Comparison of ENCODE assay signal across 8 cellular contexts in the genomic region with DNA sequence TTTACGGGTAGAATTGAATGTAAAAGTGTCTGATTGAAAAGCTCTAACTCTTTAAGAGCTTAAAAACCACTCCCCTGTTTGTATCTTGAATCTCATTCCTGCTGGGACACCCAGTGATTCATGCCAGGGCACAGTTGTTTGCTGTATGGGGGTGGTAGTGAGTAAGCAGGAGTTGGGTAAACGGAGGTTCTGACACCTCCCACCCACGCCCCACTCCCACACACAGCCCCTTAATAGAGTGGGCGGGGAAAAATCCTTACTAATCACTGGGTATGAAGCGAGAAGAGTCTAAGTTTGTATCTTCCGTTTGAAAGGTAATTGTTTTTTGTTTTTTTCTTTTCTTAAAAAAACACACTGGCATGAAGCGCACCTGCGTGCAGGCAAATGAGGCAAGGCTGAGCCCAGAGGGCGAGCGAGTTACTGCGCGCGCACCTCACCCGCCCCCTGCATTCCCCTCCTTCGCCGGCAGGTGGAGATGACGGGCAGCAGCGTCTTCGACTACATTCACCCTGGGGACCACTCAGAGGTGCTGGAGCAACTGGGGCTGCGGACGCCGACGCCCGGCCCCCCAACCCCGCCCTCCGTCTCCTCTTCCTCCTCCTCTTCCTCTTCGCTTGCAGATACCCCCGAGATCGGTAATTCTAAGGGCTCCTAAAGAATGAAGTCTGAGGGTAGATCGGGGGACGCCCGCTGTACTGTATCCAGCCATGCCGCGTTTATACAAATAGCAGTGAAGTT. TPM values are rescaled to one million over a fixed set of nuclear protein-coding genes. Genes with fewer than 3 reads are reported as not detected.
DNase-seq lines count a peak whose midpoint lies in the region; TF ChIP-seq lines count a peak whose summit lies in the region.

No MANE protein-coding gene starts in this region.

- no peaks in the 10 kb centered on the region for H3K79me2 ChIP-seq in osteoblast (ENCODE audit: insufficient read depth, low read length)

- H3K4me1 ChIP-seq in HAP-1 (peaks cover 18% of the 10 kb centered on the region), osteoblast (ENCODE audit: insufficient read depth, low read length) (peaks cover 8% of the 10 kb centered on the region), testis (peaks cover 12% of the 10 kb centered on the region)

- DNase-seq in ELR (ENCODE audit: low read depth) = peak; percentile 82
- peak; percentile 86 to 95 for DNase-seq in HAP-1 (ENCODE audit: low spot score in 2 of 2)
- DNase-seq in NAMALWA (ENCODE audit: low spot score) = peak; percentile 95
- peak; percentile 77 for DNase-seq in SK-N-DZ (ENCODE audit: low spot score)
- DNase-seq in activated naive CD4-positive, alpha-beta T cell treated with anti-CD3 and anti-CD28 coated beads, Interleukin-2, amount 50 U/mL, for 16 hours = peak; percentile 92
- peak; percentile 93 for DNase-seq in glomerular visceral epithelial cell (ENCODE audit: extremely low spot score)
- DNase-seq in osteoblast (ENCODE audit: insufficient read length, low spot score, missing footprints) = peak; percentile 99
- DNase-seq in testis = peak; percentile 91

- H3K27ac ChIP-seq in osteoblast (ENCODE audit: low read depth, low read length) = peak overlapping the region; percentile 63
- peak overlapping the region in 1 of 2 donors; percentile 30 for H3K27ac ChIP-seq in testis

- peak overlapping the region; percentile 90 for H3K4me2 ChIP-seq in osteoblast (ENCODE audit: insufficient read depth, low read length)

- WGBS in testis, 2 donors = 1% methylated on average over 34 of the region's 34 CpGs

- H3K36me3 ChIP-seq in HAP-1 (replicated peaks) = peaks cover 16% of the 10 kb centered on the region
- no peaks in the 10 kb centered on the region for H3K36me3 ChIP-seq in osteoblast (ENCODE audit: insufficient read depth, low read length)
- H3K36me3 ChIP-seq in testis (ENCODE audit: low read depth, missing control alignments) = no peaks in the 10 kb centered on the region

- peak overlapping the region; percentile 28 for H3K4me3 ChIP-seq in HAP-1
- peak overlapping the region; percentile 74 for H3K4me3 ChIP-seq in osteoblast (ENCODE audit: insufficient read depth, low read length)
- H3K4me3 ChIP-seq in testis = peak overlapping the region; percentile 41 to 43

- TF ChIP-seq POLR2A in testis (IDR thresholded peaks at IDR 0.05) = no peak

- H4K20me1 ChIP-seq in osteoblast (ENCODE audit: insufficient read depth, low read length) = no peaks in the 10 kb centered on the region

- intact Hi-C loops in testis (cut with DNase I; ENCODE audit: low total_unique reads) = no loop called here

- H3K27me3 ChIP-seq in HAP-1 (ENCODE audit: low read depth) (no peaks in the 10 kb centered on the region), osteoblast (ENCODE audit: insufficient read depth, low read length) (no peaks in the 10 kb centered on the region), testis (no peaks in the 10 kb centered on the region)

- H3K9me3 ChIP-seq in HAP-1 (no peaks in the 10 kb centered on the region), osteoblast (ENCODE audit: low read depth, low read length) (no peaks in the 10 kb centered on the region), testis (no peaks in the 10 kb centered on the region)

- in situ Hi-C loops in HAP-1 (cut with MboI; ENCODE audit: low sequenced_read_pairs) = no loop called here

- TF ChIP-seq CTCF in osteoblast (IDR thresholded peaks at IDR 0.05; ENCODE audit: extremely low read depth, low read depth, low read length) = peak; percentile 81
- TF ChIP-seq CTCF in testis (IDR thresholded peaks at IDR 0.05) = peak; percentile 94 to 98 (median 96)

- H2AFZ ChIP-seq in osteoblast (ENCODE audit: low read length) = peak overlapping the region; percentile 71

RNA-seq across cellular contexts. Expression of a gene that starts 12.8 kb away (rescaled TPM):
- 109 and 113 TPM in 2 replicates for polyA plus RNA-seq in SK-N-DZ (2014; cell fraction: cytosol; rRNA removed)
- 54.3 and 58.0 TPM in 2 replicates for polyA plus RNA-seq in SK-N-DZ (2014; cell fraction: nucleus; rRNA removed)
- 13.4 and 15.3 TPM in 2 replicates for total RNA-seq in osteoblast
- 10 to 100 TPM; 28.1 to 28.7 TPM for total RNA-seq in testis
- 7.1 TPM for polyA plus RNA-seq in testis (ENCODE audit: insufficient read depth, low read depth, low replicate concordance)

RNA-seq across cellular contexts. Expression of a gene that starts 16.0 kb away (rescaled TPM):
- polyA plus RNA-seq in SK-N-DZ (2014; cell fraction: cytosol; rRNA removed) = 0.72 and 0.76 TPM in 2 replicates
- 0.98 TPM in 1 of 2 replicates, not detected in the other for polyA plus RNA-seq in SK-N-DZ (2014; cell fraction: nucleus; rRNA removed)
- 0.72 and 1.2 TPM in 2 replicates for total RNA-seq in osteoblast
- 1 to 10 TPM; 1.1 to 2.5 TPM for total RNA-seq in testis
- polyA plus RNA-seq in testis (ENCODE audit: insufficient read depth, low read depth, low replicate concordance) = 1.1 TPM
